In the genomic region with DNA sequence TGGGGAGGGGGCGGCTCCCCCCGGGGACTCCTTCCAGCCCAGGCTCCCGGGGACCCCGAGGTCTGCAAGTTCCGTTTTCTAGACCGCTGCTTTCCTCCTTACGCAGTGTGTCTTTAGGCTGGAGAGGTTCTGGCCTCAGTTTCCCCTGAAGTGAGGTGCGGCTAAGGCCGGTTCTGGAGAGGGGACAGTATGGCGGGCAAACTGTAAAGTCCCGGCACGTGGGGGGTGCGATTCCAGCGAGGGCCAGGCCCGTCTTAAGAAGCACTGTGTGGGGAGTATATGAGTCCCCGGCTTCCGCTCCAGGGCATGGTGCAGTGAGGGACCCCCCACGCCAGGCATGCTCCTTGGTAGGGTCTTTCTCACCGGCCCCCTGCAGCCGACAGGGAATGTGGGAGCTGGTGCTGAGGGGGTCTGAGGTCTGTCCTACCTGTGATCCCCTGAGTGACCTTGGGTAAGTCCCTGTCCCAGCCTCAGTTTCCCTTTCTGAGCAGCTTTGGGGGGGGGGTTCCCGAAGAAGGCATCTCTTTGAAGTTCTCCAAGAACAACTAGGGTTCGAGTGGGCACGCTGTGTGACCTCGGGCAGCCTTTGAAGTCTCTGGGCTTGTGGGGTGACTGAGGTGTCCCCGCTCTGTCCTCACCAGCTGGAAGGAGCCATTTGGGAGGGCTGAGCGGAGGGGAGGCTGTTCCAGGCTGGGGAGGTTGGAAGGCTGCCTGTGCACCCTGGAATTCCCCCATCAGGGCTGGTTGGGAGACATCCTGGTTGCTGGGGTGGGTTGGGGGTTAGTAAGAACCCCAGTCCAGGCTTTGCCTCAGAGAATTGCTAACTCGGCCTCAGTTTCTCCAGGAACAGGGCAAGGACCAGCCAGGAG, we compare ENCODE assay signal across 8 cellular contexts. TPM values are rescaled to one million over a fixed set of nuclear protein-coding genes. Genes with fewer than 3 reads are reported as not detected.
DNase-seq lines count a peak whose midpoint lies in the region; ATAC-seq and TF ChIP-seq lines count a peak whose summit lies in the region.

No MANE protein-coding gene starts in this region.

- DNase-seq in AG04450 (ENCODE audit: low read depth, low spot score) (no peak), HuH-7.5 (ENCODE audit: low spot score) (peak; percentile 52), mammary epithelial cell (peak; percentile 24), iPS-NIHi11 (ENCODE audit: low spot score) (no peak)

- H3K4me1 ChIP-seq in mammary epithelial cell (ENCODE audit: insufficient read depth, low read length) (peaks cover 39% of the 10 kb centered on the region), muscle layer of colon (ENCODE audit: insufficient read depth, low read length) (peaks cover 70% of the 10 kb centered on the region)

- BruUV-seq in mammary epithelial cell (replicated peaks; lab: Mats Ljungman, UMichigan), result TSS peak; percentile 12

- in situ Hi-C loops in mammary epithelial cell (cut with MboI; ENCODE audit: low sequenced_read_pairs in 2 of 2), result no loop called here

- intact Hi-C loops in mammary epithelial cell (cut with micrococcal nuclease), result loop anchor here (2.0 to 5.0 kb wide), 2 partner anchors 34 to 67 kb away; no protein-coding TSS in a partner anchor

- no peak for ATAC-seq in HG03175 (IDR thresholded peaks at IDR 0.05; ENCODE audit: unreplicated experiment)
- ATAC-seq in HG02571 (IDR thresholded peaks at IDR 0.05; ENCODE audit: unreplicated experiment), result no peak
- ATAC-seq in GM18511 (IDR thresholded peaks at IDR 0.05; ENCODE audit: unreplicated experiment), result no peak

- no peaks in the 10 kb centered on the region for H3K27me3 ChIP-seq in AG04450 (ENCODE audit: control insufficient read depth, insufficient read depth, low read length)
- no peaks in the 10 kb centered on the region for H3K27me3 ChIP-seq in mammary epithelial cell (ENCODE audit: insufficient read depth, low read length)
- H3K27me3 ChIP-seq in muscle layer of colon (ENCODE audit: control insufficient read depth in 1 of 2, insufficient read depth in 2 of 2, low read length in 2 of 2), result no peaks in the 10 kb centered on the region

- CTCF ChIA-PET in AG04450 (lab: Charles Lee) (interaction anchor here (0.6 kb wide), 1 partner anchor 202 kb away, joined by 7 read pairs; no protein-coding TSS in a partner anchor), mammary epithelial cell (lab: Charles Lee; ENCODE audit: low non-redundant PET) (no interaction called here)

- TF ChIP-seq CTCF in AG04450 (IDR thresholded peaks at IDR 0.05; ENCODE audit: low read depth, low read length) (no peak), mammary epithelial cell (conservative IDR thresholded peaks at IDR 0.05 in 1 of 2, IDR thresholded peaks at IDR 0.05 in 1 of 2; ENCODE audit: extremely low read depth in 1 of 2, insufficient read depth in 1 of 2, low read depth in 1 of 2, low read length in 2 of 2) (no peak)

- H3K9me3 ChIP-seq in AG04450 (ENCODE audit: control insufficient read depth, insufficient read depth, low read length) (no peaks in the 10 kb centered on the region; the same call in 1 of the 2 replicates), mammary epithelial cell (replicated peaks; ENCODE audit: insufficient read depth, low read length) (no peaks in the 10 kb centered on the region), muscle layer of colon (ENCODE audit: low read length) (no peaks in the 10 kb centered on the region)

- H3K4me3 ChIP-seq in AG04450 (ENCODE audit: low read depth, low read length) (peak overlapping the region; percentile 76), mammary epithelial cell (replicated peaks in 1 of 3; ENCODE audit: insufficient read depth in 1 of 3, low read depth in 2 of 3, low read length in 3 of 3) (peak overlapping the region; percentile 84 to 87 (median 84)), muscle layer of colon (ENCODE audit: low read depth in 1 of 2, low read length in 2 of 2) (peak overlapping the region; percentile 59 to 85)

- no peaks in the 10 kb centered on the region for H4K20me1 ChIP-seq in mammary epithelial cell (ENCODE audit: insufficient read depth, low read length)

- peaks cover 63% of the 10 kb centered on the region for H3K79me2 ChIP-seq in mammary epithelial cell (ENCODE audit: insufficient read depth, low read length)

- H3K4me2 ChIP-seq in mammary epithelial cell (ENCODE audit: insufficient read depth, low read depth, low read length), result peak overlapping the region; percentile 96

- peak overlapping the region; percentile 61 for H3K27ac ChIP-seq in AG04450 (ENCODE audit: low read depth, low read length)
- H3K27ac ChIP-seq in mammary epithelial cell (ENCODE audit: insufficient read depth, low read depth, low read length), result no peak overlapping the region
- H3K27ac ChIP-seq in muscle layer of colon (ENCODE audit: low read depth, low read length), result peak overlapping the region; percentile 100

- H3K9ac ChIP-seq in mammary epithelial cell (ENCODE audit: insufficient read depth, low read length) (peak overlapping the region; percentile 63), muscle layer of colon (ENCODE audit: low read length) (peak overlapping the region; percentile 100)

- POLR2A ChIA-PET in AG04450 (lab: Yijun Ruan, JAX), result interaction anchor here (0.6 to 0.8 kb wide), 3 partner anchors 16 to 72 kb away, joined by 3 to 4 read pairs (median 4); no protein-coding TSS in a partner anchor

- dilution Hi-C loops in mammary epithelial cell (cut with HindIII; ENCODE audit: low sequenced_read_pairs), result loop anchor here (5.0 kb wide), 1 partner anchor 39 kb away; no protein-coding TSS in a partner anchor

- H3K36me3 ChIP-seq in mammary epithelial cell (ENCODE audit: insufficient read depth, low read length), result no peaks in the 10 kb centered on the region
- H3K36me3 ChIP-seq in muscle layer of colon (ENCODE audit: insufficient read depth, low read length), result no peaks in the 10 kb centered on the region

- 3% methylated on average over 16 of the region's 27 CpGs for WGBS in mammary epithelial cell (ENCODE audit: low coverage, missing lambda C conversion rate)

- no peak overlapping the region for H2AFZ ChIP-seq in mammary epithelial cell (ENCODE audit: low read depth, low read length)

RNA-seq across cellular contexts. Expression of gene NFIC, which starts 1.4 kb away (rescaled TPM):
- 3.9 and 7.7 TPM in 2 replicates for polyA plus RNA-seq in AG04450 (2011; rRNA removed)
- polyA minus RNA-seq in AG04450 (2011; rRNA and poly(A)+ RNA removed), result 15.0 and 21.4 TPM in 2 replicates
- 10 to 100 TPM; 43.7 to 77.5 TPM for total RNA-seq in mammary epithelial cell
- 8.9 TPM for polyA plus RNA-seq in mammary epithelial cell
- 43.2 TPM for polyA minus RNA-seq in mammary epithelial cell

Comparison
In these comparisons a context has a peak if more than half of its experiments do, and no peak if none do; other contexts are left out.
1. DNase-seq: peak in HuH-7.5 (single experiment) and mammary epithelial cell (single experiment); none in AG04450 (single experiment) and iPS-NIHi11 (single experiment).
2. Peak in every context shown above with its lines, with median percentiles within 50 percentile points of each other: H3K4me3 ChIP-seq.